Comparison of ENCODE assay signal across 16 cellular contexts in genomic region chr2:150644298-150645067, GRCh38.
DNase-seq lines count a peak whose midpoint lies in the region; ATAC-seq, FAIRE-seq and TF ChIP-seq lines count a peak whose summit lies in the region.
"Had no signal": no experiment of that assay in that cellular context is flagged by ENCODE, and none has a peak within 500 bp of the region (broad histone marks: within the 10 kb centered on the region; RNA-seq: fewer than 3 reads in every experiment).

No MANE protein-coding gene starts in this region.

- H3K4me1 ChIP-seq in astrocyte (ENCODE audit: insufficient read depth, low read length) (peaks cover 24% of the 10 kb centered on the region), sigmoid colon (peaks cover 0 to 12% (median 3%) of the 10 kb centered on the region in 4 donors), colonic mucosa (no peaks in the 10 kb centered on the region)

- intact Hi-C loops in sigmoid colon (cut with DNase I) (no loop called here), colonic mucosa (cut with DNase I) (no loop called here)

- DNase-seq in HFFc6 (peak; percentile 37), astrocyte (ENCODE audit: low read depth) (peak; percentile 83), glomerular visceral epithelial cell (ENCODE audit: extremely low spot score) (peak; percentile 7), sigmoid colon (no peak), germinal center (ENCODE audit: low spot score) (no peak), NCI-H146 (lab: John Stamatoyannopoulos, UW) (no peak), colonic mucosa (no peak)
- DNase-seq: activated CD4-positive, alpha-beta T cell treated with anti-CD3 and anti-CD28 coated beads for 48 hours; activated effector memory CD4-positive, alpha-beta T cell treated with Interleukin-2 at 50 U/mL for 16 hours; Caco-2; KG1; mesendoderm; NCI-H2029 treated with DMSO at 0.1 percent for 48 hours; substantia nigra had no signal

- no peak overlapping the region for H3K4me3 ChIP-seq in astrocyte (ENCODE audit: insufficient read depth, low read depth, low read length)
- no peak overlapping the region for H3K4me3 ChIP-seq in sigmoid colon
- H3K4me3 ChIP-seq in colonic mucosa, result no peak overlapping the region
- H3K4me3 ChIP-seq: coronary artery had no signal

- H3K36me3 Mint-ChIP-seq in HFFc6 (ENCODE audit: low read depth) (no peaks in the 10 kb centered on the region), astrocyte (ENCODE audit: low read depth, unreplicated experiment) (no peaks in the 10 kb centered on the region)

- H3K27me3 Mint-ChIP-seq in HFFc6 (ENCODE audit: insufficient read depth) (no peaks in the 10 kb centered on the region; the same call in 1 of the 2 replicates), astrocyte (ENCODE audit: low read depth, unreplicated experiment) (no peaks in the 10 kb centered on the region)

- no peak for TF ChIP-seq EP300 in sigmoid colon (IDR thresholded peaks at IDR 0.05)

- no peaks in the 10 kb centered on the region for H3K36me3 ChIP-seq in astrocyte (ENCODE audit: insufficient read depth, low read length)
- no peaks in the 10 kb centered on the region for H3K36me3 ChIP-seq in sigmoid colon
- no peaks in the 10 kb centered on the region for H3K36me3 ChIP-seq in colonic mucosa

- H3K4me3 Mint-ChIP-seq in HFFc6 (peak overlapping the region; percentile 57), astrocyte (ENCODE audit: unreplicated experiment) (no peak overlapping the region)

- no peak for ATAC-seq in GM21526 (IDR thresholded peaks at IDR 0.05; ENCODE audit: low FRiP score, unreplicated experiment)

- WGBS in sigmoid colon, 2 donors, result 60 to 61% methylated on average over 5 of the region's 5 CpGs

- no peak overlapping the region for H2AFZ ChIP-seq in astrocyte (ENCODE audit: low read depth, low read length)

- peak overlapping the region; percentile 81 for H3K27ac ChIP-seq in astrocyte (ENCODE audit: low read depth, low read length)
- H3K27ac ChIP-seq in sigmoid colon, result peak overlapping the region; percentile 46 to 61 (median 52)
- H3K27ac ChIP-seq in colonic mucosa, result no peak overlapping the region

- peak overlapping the region; percentile 50 for H3K9ac ChIP-seq in astrocyte (ENCODE audit: low read length)
- no peak overlapping the region for H3K9ac ChIP-seq in colonic mucosa (ENCODE audit: low read depth in 2 of 2, low read length in 2 of 2)

- H3K4me2 ChIP-seq in astrocyte (ENCODE audit: low read length), result peak overlapping the region; percentile 52

- peak overlapping the region; percentile 83 for H3K27ac Mint-ChIP-seq in HFFc6
- H3K27ac Mint-ChIP-seq in astrocyte (ENCODE audit: unreplicated experiment), result peak overlapping the region; percentile 88

- H3K27me3 ChIP-seq in astrocyte (ENCODE audit: insufficient read depth, low read length) (no peaks in the 10 kb centered on the region), sigmoid colon (no peaks in the 10 kb centered on the region), colonic mucosa (no peaks in the 10 kb centered on the region)

- H4K20me1 ChIP-seq in astrocyte (ENCODE audit: insufficient read depth, low read length), result no peaks in the 10 kb centered on the region

- TF ChIP-seq POLR2A in sigmoid colon (IDR thresholded peaks at IDR 0.05), result no peak

- H3K4me1 Mint-ChIP-seq in HFFc6 (ENCODE audit: low read depth) (peaks cover 72% of the 10 kb centered on the region), astrocyte (ENCODE audit: low read depth, unreplicated experiment) (peaks cover 32% of the 10 kb centered on the region)

- no peaks in the 10 kb centered on the region for H3K9me3 ChIP-seq in astrocyte (ENCODE audit: insufficient read depth, low read depth, low read length)
- H3K9me3 ChIP-seq in sigmoid colon, result no peaks in the 10 kb centered on the region
- H3K9me3 ChIP-seq in colonic mucosa, result no peaks in the 10 kb centered on the region
- H3K9me3 ChIP-seq: Caco-2 had no signal

- no peaks in the 10 kb centered on the region for H3K79me2 ChIP-seq in astrocyte (ENCODE audit: insufficient read depth, low read length)

- H3K9me3 Mint-ChIP-seq in HFFc6 (no peaks in the 10 kb centered on the region), astrocyte (ENCODE audit: unreplicated experiment) (no peaks in the 10 kb centered on the region)

- TF ChIP-seq CTCF in HFFc6 (IDR thresholded peaks at IDR 0.05) (no peak), astrocyte (IDR thresholded peaks at IDR 0.05; ENCODE audit: insufficient read depth, low read depth, low read length) (no peak), sigmoid colon (IDR thresholded peaks at IDR 0.05) (no peak), colonic mucosa (IDR thresholded peaks at IDR 0.05) (no peak)

- FAIRE-seq in astrocyte (lab: Jason Lieb, UNC), result peak; percentile 84

Comparison
In these comparisons a context has a peak if more than half of its experiments do, and no peak if none do; other contexts are left out.
1. DNase-seq: peak in HFFc6 (single experiment), astrocyte (single experiment) and glomerular visceral epithelial cell (single experiment); none in sigmoid colon (single experiment), germinal center (single experiment), NCI-H146 (single experiment) and colonic mucosa (single experiment).